Comparison of ENCODE assay signal across 13 cellular contexts in genomic region chr2:158725496-158725895, GRCh38.
A peak's percentile ranks its signal among the peaks of the same experiment; 100 is the strongest.
DNase-seq lines count a peak whose midpoint lies in the region; ATAC-seq, FAIRE-seq and TF ChIP-seq lines count a peak whose summit lies in the region.
"Had no signal": no experiment of that assay in that cellular context is flagged by ENCODE, and none has a peak within 500 bp of the region (broad histone marks: within the 10 kb centered on the region; RNA-seq: fewer than 3 reads in every experiment).

No MANE protein-coding gene starts in this region.

- peak; percentile 66 for DNase-seq in DMS153 treated with DMSO at 0.1 percent for 48 hours (lab: John Stamatoyannopoulos, UW; ENCODE audit: unreplicated experiment)
- DNase-seq in NCI-H2029 (lab: John Stamatoyannopoulos, UW) = peak; percentile 57
- no peak for DNase-seq in RWPE2 (ENCODE audit: low spot score)
- DNase-seq in keratinocyte (ENCODE audit: low read depth, low spot score) = no peak
- DNase-seq in CD8-positive, alpha-beta memory T cell = no peak
- DNase-seq in NCI-H187 treated with DMSO at 0.1 percent for 48 hours (lab: John Stamatoyannopoulos, UW) = no peak
- DNase-seq: activated CD4-positive, alpha-beta T cell treated with anti-CD3 and anti-CD28 coated beads, Interleukin-2, amount 10 ng/mL, durations not matched to agents 24 days and 14 days; T-cell had no signal

- H3K4me2 ChIP-seq in keratinocyte (ENCODE audit: control insufficient read depth, extremely low read depth, insufficient read depth, low read depth, low read length) = no peak overlapping the region

- no peaks in the 10 kb centered on the region for H3K9me3 Mint-ChIP-seq in CD8-positive, alpha-beta memory T cell
- H3K9me3 Mint-ChIP-seq: activated CD4-positive, alpha-beta T cell treated with anti-CD3 and anti-CD28 coated beads, Interleukin-2, amount 10 ng/mL, durations not matched to agents 24 days and 14 days; stimulated activated memory B cell treated with anti-CD40 and anti-IgM and Interleukin-4, amounts not matched to agents 10 μg/mL and 1 μg/mL and 100 μg/mL, for 72 hours; T-cell had no signal

- no peaks in the 10 kb centered on the region for H3K79me2 ChIP-seq in keratinocyte (ENCODE audit: control insufficient read depth, insufficient read depth, low read length)
- H3K79me2 ChIP-seq: parathyroid adenoma had no signal

- peak overlapping the region in 1 of 8 donors; percentile 54 for H3K27ac Mint-ChIP-seq in CD8-positive, alpha-beta memory T cell
- H3K27ac Mint-ChIP-seq: activated CD4-positive, alpha-beta T cell treated with anti-CD3 and anti-CD28 coated beads, Interleukin-2, amount 10 ng/mL, durations not matched to agents 24 days and 14 days; stimulated activated memory B cell treated with anti-CD40 and anti-IgM and Interleukin-4, amounts not matched to agents 10 μg/mL and 1 μg/mL and 100 μg/mL, for 72 hours; T-cell had no signal

- peaks cover 6 to 19% of the 10 kb centered on the region in 2 donors for H3K27me3 Mint-ChIP-seq in CD8-positive, alpha-beta memory T cell
- H3K27me3 Mint-ChIP-seq: activated CD4-positive, alpha-beta T cell treated with anti-CD3 and anti-CD28 coated beads, Interleukin-2, amount 10 ng/mL, durations not matched to agents 24 days and 14 days had no signal

- H3K9ac ChIP-seq in keratinocyte (ENCODE audit: control insufficient read depth, extremely low read depth, insufficient read depth, low read length) = no peak overlapping the region
- H3K9ac ChIP-seq: parathyroid adenoma had no signal

- POLR2A ChIA-PET in CD8-positive, alpha-beta memory T cell (lab: Charles Lee) = no interaction called here

- H3K27me3 ChIP-seq in RWPE2 (ENCODE audit: insufficient read depth, poor library complexity, severe bottlenecking) (no peaks in the 10 kb centered on the region), keratinocyte (ENCODE audit: control insufficient read depth, extremely low read depth, insufficient read depth, low read length) (no peaks in the 10 kb centered on the region)
- no peaks in the 10 kb centered on the region for H3K27me3 ChIP-seq in CD8-positive, alpha-beta memory T cell (ENCODE audit: insufficient read depth, low read length, poor library complexity, severe bottlenecking)
- H3K27me3 ChIP-seq: body of pancreas had no signal

- CTCF ChIA-PET in CD8-positive, alpha-beta memory T cell (lab: Charles Lee) = no interaction called here

- TF ChIP-seq CTCF in RWPE2 (IDR thresholded peaks at IDR 0.05; ENCODE audit: poor library complexity, severe bottlenecking) (no peak), keratinocyte (optimal IDR thresholded peaks at IDR 0.05 in 1 of 3, IDR thresholded peaks at IDR 0.05 in 1 of 3, conservative IDR thresholded peaks at IDR 0.05 in 1 of 3; ENCODE audit: extremely low read depth in 1 of 3, insufficient read depth in 2 of 3, low read length in 3 of 3) (no peak)

- H3K27ac ChIP-seq in RWPE2 (ENCODE audit: poor library complexity, severe bottlenecking) (no peak overlapping the region), keratinocyte (ENCODE audit: control insufficient read depth, insufficient read depth, low read length) (no peak overlapping the region)
- H3K27ac ChIP-seq in CD8-positive, alpha-beta memory T cell (ENCODE audit: low read depth, low read length) = no peak overlapping the region
- H3K27ac ChIP-seq: body of pancreas, parathyroid adenoma had no signal

- no peaks in the 10 kb centered on the region for H3K9me3 ChIP-seq in RWPE2 (ENCODE audit: severe bottlenecking)
- H3K9me3 ChIP-seq in keratinocyte (ENCODE audit: control insufficient read depth, low read depth, low read length) = no peaks in the 10 kb centered on the region
- H3K9me3 ChIP-seq in CD8-positive, alpha-beta memory T cell (ENCODE audit: low read length) = no peaks in the 10 kb centered on the region
- H3K9me3 ChIP-seq: body of pancreas had no signal

- H2AFZ ChIP-seq in keratinocyte (ENCODE audit: control insufficient read depth, low read length) = no peak overlapping the region
- H2AFZ ChIP-seq: parathyroid adenoma had no signal

- peaks cover 19% of the 10 kb centered on the region for H3K4me1 ChIP-seq in RWPE2 (ENCODE audit: insufficient read depth, poor library complexity, severe bottlenecking)
- peaks cover 21% of the 10 kb centered on the region for H3K4me1 ChIP-seq in keratinocyte (ENCODE audit: control insufficient read depth, extremely low read depth, insufficient read depth, low read length)
- no peaks in the 10 kb centered on the region for H3K4me1 ChIP-seq in CD8-positive, alpha-beta memory T cell (ENCODE audit: insufficient read depth, low read length)
- H3K4me1 ChIP-seq: parathyroid adenoma had no signal

- H3K36me3 Mint-ChIP-seq in CD8-positive, alpha-beta memory T cell = no peaks in the 10 kb centered on the region
- H3K36me3 Mint-ChIP-seq: stimulated activated memory B cell treated with anti-CD40 and anti-IgM and Interleukin-4, amounts not matched to agents 10 μg/mL and 1 μg/mL and 100 μg/mL, for 72 hours; T-cell had no signal

- H3K4me3 Mint-ChIP-seq in CD8-positive, alpha-beta memory T cell = no peak overlapping the region
- H3K4me3 Mint-ChIP-seq: activated CD4-positive, alpha-beta T cell treated with anti-CD3 and anti-CD28 coated beads, Interleukin-2, amount 10 ng/mL, durations not matched to agents 24 days and 14 days; stimulated activated memory B cell treated with anti-CD40 and anti-IgM and Interleukin-4, amounts not matched to agents 10 μg/mL and 1 μg/mL and 100 μg/mL, for 72 hours; T-cell had no signal

- H3K36me3 ChIP-seq in RWPE2 (ENCODE audit: low read depth) (no peaks in the 10 kb centered on the region), keratinocyte (ENCODE audit: control insufficient read depth in 2 of 2, extremely low read depth in 1 of 2, insufficient read depth in 2 of 2, low read length in 2 of 2) (no peaks in the 10 kb centered on the region)
- H3K36me3 ChIP-seq in CD8-positive, alpha-beta memory T cell (ENCODE audit: insufficient read depth, low read length) = no peaks in the 10 kb centered on the region

- H3K4me3 ChIP-seq in RWPE2 (ENCODE audit: severe bottlenecking) (no peak overlapping the region), keratinocyte (ENCODE audit: control insufficient read depth in 2 of 3, extremely low read depth in 1 of 3, insufficient read depth in 2 of 3, low read depth in 1 of 3, low read length in 3 of 3) (no peak overlapping the region)
- H3K4me3 ChIP-seq in CD8-positive, alpha-beta memory T cell (ENCODE audit: low read length) = no peak overlapping the region
- H3K4me3 ChIP-seq: body of pancreas had no signal

- ATAC-seq in RWPE2 (ENCODE audit: low read depth) (peak; percentile 41; the same call in 2 of the 3 replicates), GM21825 (IDR thresholded peaks at IDR 0.05; ENCODE audit: unreplicated experiment) (no peak), HG03342 (IDR thresholded peaks at IDR 0.05; ENCODE audit: unreplicated experiment) (no peak)
- ATAC-seq: stimulated activated memory B cell treated with anti-CD40 and anti-IgM and Interleukin-4, amounts not matched to agents 10 μg/mL and 1 μg/mL and 100 μg/mL, for 72 hours; T-cell had no signal

- no peaks in the 10 kb centered on the region for H4K20me1 ChIP-seq in keratinocyte (ENCODE audit: control insufficient read depth, extremely low read depth, insufficient read depth, low read length)

- FAIRE-seq in keratinocyte (lab: Jason Lieb, UNC) = peak; percentile 29

- H3K4me1 Mint-ChIP-seq in CD8-positive, alpha-beta memory T cell = no peaks in the 10 kb centered on the region
- H3K4me1 Mint-ChIP-seq: activated CD4-positive, alpha-beta T cell treated with anti-CD3 and anti-CD28 coated beads, Interleukin-2, amount 10 ng/mL, durations not matched to agents 24 days and 14 days; stimulated activated memory B cell treated with anti-CD40 and anti-IgM and Interleukin-4, amounts not matched to agents 10 μg/mL and 1 μg/mL and 100 μg/mL, for 72 hours; T-cell had no signal

- dilution Hi-C loops in keratinocyte (cut with MboI; ENCODE audit: extremely low pct_ligation_motif_present, low sequenced_read_pairs) = no loop called here

- no peaks in the 10 kb centered on the region for H3K9me1 ChIP-seq in keratinocyte (ENCODE audit: control insufficient read depth, extremely low read depth, insufficient read depth, low read length)

Comparison
In these comparisons a context has a peak if more than half of its experiments do, and no peak if none do; other contexts are left out.
1. DNase-seq: peak in DMS153 treated with DMSO at 0.1 percent for 48 hours (single experiment) and NCI-H2029 (single experiment); none in RWPE2 (single experiment), keratinocyte (single experiment), CD8-positive, alpha-beta memory T cell (0 of 5) and NCI-H187 treated with DMSO at 0.1 percent for 48 hours (single experiment).